ENCODE assay signal across 26 cellular contexts in genomic region chr2:44671276-44671675, GRCh38.
"Had no signal": no experiment of that assay in that cellular context is flagged by ENCODE, and none has a peak within 500 bp of the region (broad histone marks: within the 10 kb centered on the region; RNA-seq: fewer than 3 reads in every experiment).

No MANE protein-coding gene starts in this region.

- H3K36me3 ChIP-seq: left lung, ovary, right atrium auricular region, right lobe of liver, thyroid gland, transverse colon, upper lobe of left lung, vagina had no signal

- H3K27ac Mint-ChIP-seq: immature natural killer cell; nephron; progenitor cell of endocrine pancreas; stimulated activated memory B cell treated with anti-CD40 and anti-IgM and Interleukin-4, amounts not matched to agents 10 μg/mL and 1 μg/mL and 100 μg/mL, for 72 hours; stimulated activated naive CD8-positive, alpha-beta T cell treated with anti-CD3 and anti-CD28 coated beads, Interleukin-15, amount 100 ng/mL, for 72 hours had no signal

- H3K9me3 Mint-ChIP-seq: immature natural killer cell; naive thymus-derived CD8-positive, alpha-beta T cell; nephron; stimulated activated memory B cell treated with anti-CD40 and anti-IgM and Interleukin-4, amounts not matched to agents 10 μg/mL and 1 μg/mL and 100 μg/mL, for 72 hours; stimulated activated naive CD8-positive, alpha-beta T cell treated with anti-CD3 and anti-CD28 coated beads, Interleukin-15, amount 100 ng/mL, for 72 hours had no signal

- H3K4me2 ChIP-seq: smooth muscle cell had no signal

- H3K4me3 Mint-ChIP-seq: immature natural killer cell; naive thymus-derived CD8-positive, alpha-beta T cell; nephron; neural crest cell; stimulated activated memory B cell treated with anti-CD40 and anti-IgM and Interleukin-4, amounts not matched to agents 10 μg/mL and 1 μg/mL and 100 μg/mL, for 72 hours; stimulated activated naive CD8-positive, alpha-beta T cell treated with anti-CD3 and anti-CD28 coated beads, Interleukin-15, amount 100 ng/mL, for 72 hours had no signal

- H3K4me1 Mint-ChIP-seq: nephron; neural crest cell; stimulated activated naive CD8-positive, alpha-beta T cell treated with anti-CD3 and anti-CD28 coated beads, Interleukin-15, amount 100 ng/mL, for 72 hours had no signal

- H3K27ac ChIP-seq: left lung, ovary, right atrium auricular region, right lobe of liver, testis, thyroid gland, transverse colon, upper lobe of left lung, vagina had no signal

- H3K9me3 ChIP-seq: left lung, ovary, right atrium auricular region, right lobe of liver, testis, thyroid gland, transverse colon, upper lobe of left lung, vagina had no signal

- H3K27me3 ChIP-seq: left lung, ovary, right atrium auricular region, right lobe of liver, testis, thyroid gland, transverse colon, upper lobe of left lung, vagina had no signal

- H3K4me1 ChIP-seq: left lung, right atrium auricular region, right lobe of liver, testis, thyroid gland, transverse colon, upper lobe of left lung, vagina had no signal

- H3K27me3 Mint-ChIP-seq: naive thymus-derived CD8-positive, alpha-beta T cell; stimulated activated memory B cell treated with anti-CD40 and anti-IgM and Interleukin-4, amounts not matched to agents 10 μg/mL and 1 μg/mL and 100 μg/mL, for 72 hours; stimulated activated naive CD8-positive, alpha-beta T cell treated with anti-CD3 and anti-CD28 coated beads, Interleukin-15, amount 100 ng/mL, for 72 hours had no signal

- H3K4me3 ChIP-seq: left lung, lung, ovary, right atrium auricular region, right lobe of liver, smooth muscle cell, testis, thyroid gland, transverse colon, upper lobe of left lung, vagina had no signal

- DNase-seq: hypothalamus; immature natural killer cell; kidney; left colon; left lung; naive thymus-derived CD8-positive, alpha-beta T cell; ovary; right lobe of liver; stimulated activated CD4-positive, alpha-beta T cell treated with anti-CD3 and anti-CD28 coated beads, Interleukin-1b, Interleukin-23, amount 100 ng/mL, for 48 hours; stimulated activated CD4-positive, alpha-beta T cell treated with anti-CD3 and anti-CD28 coated beads, Interleukin-2, amount 100 ng/mL, for 48 hours; stimulated activated CD4-positive, alpha-beta T cell treated with anti-CD3 and anti-CD28 coated beads, Interleukin-4, amount 100 ng/mL, for 4 hours; stimulated activated CD8-positive, alpha-beta memory T cell treated with anti-CD3 and anti-CD28 coated beads, Interleukin-4, amount 100 ng/mL, for 48 hours; stimulated activated naive CD4-positive, alpha-beta T cell treated with Interleukin-2 at 50 U/mL for 16 hours; stimulated activated naive CD8-positive, alpha-beta T cell treated with anti-CD3 and anti-CD28 coated beads, Interleukin-15, amount 100 ng/mL, for 72 hours; testis; thyroid gland; transverse colon; upper lobe of left lung had no signal
